In the genomic region with DNA sequence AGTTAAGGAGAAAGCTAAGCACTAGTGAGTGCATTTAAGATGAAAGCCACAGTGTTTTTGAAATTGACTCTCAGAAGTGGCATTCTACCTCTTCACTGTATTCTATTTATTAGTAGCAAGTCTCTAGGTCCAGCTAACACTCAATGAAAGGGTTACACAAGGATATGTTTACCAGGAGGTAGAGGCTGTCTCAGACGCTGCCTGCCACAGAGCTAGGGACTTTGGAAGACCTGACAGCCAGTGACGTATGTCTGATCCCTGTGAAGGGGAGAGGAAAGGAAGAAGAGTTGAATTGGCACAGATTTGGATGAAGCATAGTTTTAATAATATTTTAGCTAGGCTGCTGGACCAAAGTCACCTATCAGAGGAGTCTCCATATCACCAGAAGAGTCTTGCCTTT, we compare ENCODE assay signal across 25 cellular contexts.
"Had no signal": no experiment of that assay in that cellular context is flagged by ENCODE, and none has a peak within 500 bp of the region (broad histone marks: within the 10 kb centered on the region; RNA-seq: fewer than 3 reads in every experiment).

No MANE protein-coding gene starts in this region.

- H3K9ac ChIP-seq: KMS-11 had no signal

- H3K27me3 Mint-ChIP-seq: activated CD8-positive, alpha-beta T cell treated with anti-CD3 and anti-CD28 coated beads for 36 hours; activated naive CD4-positive, alpha-beta T cell treated with anti-CD3 and anti-CD28 coated beads, Interleukin-2, amount 50 U/mL, for 24 hours had no signal

- H3K4me3 Mint-ChIP-seq: activated CD8-positive, alpha-beta T cell treated with anti-CD3 and anti-CD28 coated beads for 36 hours; activated naive CD4-positive, alpha-beta T cell treated with anti-CD3 and anti-CD28 coated beads, Interleukin-2, amount 50 U/mL, for 24 hours; activated T-cell treated with anti-CD3 and anti-CD28 coated beads, Interleukin-2, amount 50 U/mL, for 72 hours; T-helper 1 cell treated with Interleukin-12 subunit alpha and Interleukin-12 subunit beta and Interleukin-4 antibody, amounts not matched to agents 30 μg/mL and 1 μg/mL, for 36 hours had no signal

- DNase-seq: activated CD4-positive, alpha-beta T cell treated with anti-CD3 and anti-CD28 coated beads for 4 hours; activated CD8-positive, alpha-beta memory T cell treated with anti-CD3 and anti-CD28 coated beads, Interleukin-2, amount 50 U/mL, for 4 hours; activated CD8-positive, alpha-beta T cell treated with anti-CD3 and anti-CD28 coated beads for 36 hours; activated gamma-delta T cell treated with Interleukin-2 at 50 U/mL for 16 hours; activated T-cell treated with anti-CD3 and anti-CD28 coated beads, Interleukin-2, amount 50 U/mL, for 72 hours; aorta; central memory CD4-positive, alpha-beta T cell; MG63; MV-4-11; NCI-H1092 treated with DMSO at 0.1 percent for 48 hours; NCI-H1417 treated with DMSO at 0.1 percent for 48 hours; NCI-H1694; NCI-H2029; NCI-H2107; NCI-H2171 treated with DMSO at 0.1 percent for 48 hours; NCI-H510A treated with DMSO at 0.1 percent for 48 hours; NCI-H774; PC-3; SHP77 treated with DMSO at 0.1 percent for 48 hours had no signal

- H3K27ac ChIP-seq: breast epithelium, KMS-11 had no signal

- H3K36me3 Mint-ChIP-seq: activated naive CD4-positive, alpha-beta T cell treated with anti-CD3 and anti-CD28 coated beads, Interleukin-2, amount 50 U/mL, for 24 hours had no signal

- H3K4me3 ChIP-seq: breast epithelium, MG63 had no signal

- H3K4me1 Mint-ChIP-seq: activated naive CD4-positive, alpha-beta T cell treated with anti-CD3 and anti-CD28 coated beads, Interleukin-2, amount 50 U/mL, for 24 hours had no signal

- H3K9me3 Mint-ChIP-seq: activated naive CD4-positive, alpha-beta T cell treated with anti-CD3 and anti-CD28 coated beads, Interleukin-2, amount 50 U/mL, for 24 hours had no signal

- H3K36me3 ChIP-seq: breast epithelium, MG63 had no signal

- H3K4me2 ChIP-seq: KMS-11 had no signal

- ATAC-seq: activated CD4-positive, CD25-positive, alpha-beta regulatory T cell treated with anti-CD3 and anti-CD28 coated beads, Interleukin-2, amount 50 U/mL, for 24 hours; activated CD8-positive, alpha-beta T cell treated with anti-CD3 and anti-CD28 coated beads for 36 hours; activated T-cell treated with anti-CD3 and anti-CD28 coated beads, Interleukin-2, amount 50 U/mL, for 72 hours; PC-3 had no signal

- H3K4me1 ChIP-seq: breast epithelium had no signal

- H3K27me3 ChIP-seq: breast epithelium had no signal

- H3K27ac Mint-ChIP-seq: activated CD8-positive, alpha-beta T cell treated with anti-CD3 and anti-CD28 coated beads for 36 hours; activated naive CD4-positive, alpha-beta T cell treated with anti-CD3 and anti-CD28 coated beads, Interleukin-2, amount 50 U/mL, for 24 hours; activated T-cell treated with anti-CD3 and anti-CD28 coated beads, Interleukin-2, amount 50 U/mL, for 72 hours; activated T-helper 2 cell treated with anti-CD3 and anti-CD28 coated beads, Interferon-gamma antibody, Interleukin-2, Interleukin-4, amounts not matched to agents 10 μg/mL and 5 μg/mL and 100 μg/mL, durations not matched to agents 14 hours and 24 hours and 36 hours; T-helper 1 cell treated with Interleukin-12 subunit alpha and Interleukin-12 subunit beta and Interleukin-4 antibody, amounts not matched to agents 30 μg/mL and 1 μg/mL, for 36 hours had no signal
